In the genomic region with DNA sequence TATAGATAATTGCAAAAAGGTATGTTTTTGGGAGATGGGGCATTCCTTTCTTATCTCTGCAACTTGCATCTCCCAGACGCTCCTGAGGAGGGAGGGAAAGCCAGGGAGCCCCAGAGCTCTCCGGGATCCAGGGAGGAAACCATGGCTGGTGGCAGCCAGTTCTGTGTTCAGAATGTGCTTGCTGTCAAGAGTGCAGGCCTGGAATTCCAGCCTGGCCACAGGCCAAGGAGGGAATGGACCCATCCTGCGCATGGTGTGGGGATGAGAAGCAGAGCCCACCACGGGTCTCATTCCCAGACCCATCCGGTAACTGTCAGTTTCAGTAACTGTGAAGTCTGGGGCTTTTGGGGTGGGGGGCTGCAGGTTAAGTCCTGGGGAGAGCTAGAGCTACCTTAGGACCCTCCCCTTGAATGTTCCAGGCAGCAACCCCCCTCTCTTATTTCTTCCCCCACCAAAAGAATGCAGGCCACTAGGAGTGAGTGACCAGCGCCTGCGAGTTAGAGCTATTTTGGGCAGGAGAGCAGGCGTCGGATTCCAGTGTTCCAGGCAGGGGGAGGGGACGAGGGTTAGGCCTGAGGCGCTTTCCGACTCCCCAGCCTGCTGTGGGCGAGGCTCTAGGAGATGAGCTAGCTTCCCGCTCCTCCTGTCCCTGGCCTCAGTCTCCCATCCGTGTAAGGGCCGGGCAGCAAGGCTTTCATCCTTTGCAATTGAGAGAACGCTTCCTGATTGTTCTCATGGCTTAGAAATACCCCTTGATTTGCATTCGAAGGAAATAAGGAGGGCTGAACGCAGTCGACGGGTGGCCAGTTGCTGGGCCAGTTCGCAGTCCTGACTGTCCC, we compare ENCODE assay signal across 8 cellular contexts. TPM values are rescaled to one million over a fixed set of nuclear protein-coding genes. Genes with fewer than 3 reads are reported as not detected.
DNase-seq lines count a peak whose midpoint lies in the region; ATAC-seq, FAIRE-seq and TF ChIP-seq lines count a peak whose summit lies in the region.

No MANE protein-coding gene starts in this region.

- TSS peak; percentile 82 for BruUV-seq in HepG2 (replicated peaks; lab: Mats Ljungman, UMichigan)

- no peaks in the 10 kb centered on the region for H4K20me1 ChIP-seq in HepG2 (ENCODE audit: insufficient read depth, low read length)

- CTCF ChIA-PET in BJ (lab: Yijun Ruan, JAX) (interaction anchor here (0.6 to 3.4 kb wide), 9 partner anchors 9 to 730 kb away, joined by 3 to 14 read pairs (median 4); no protein-coding TSS in a partner anchor), HepG2 (lab: Yijun Ruan, JAX; ENCODE audit: low intra/inter-chr PET ratio, low total read pairs) (no interaction called here)

- no peak for FAIRE-seq in RCC 7860 (lab: Jason Lieb, UNC)
- FAIRE-seq in HepG2 (lab: Jason Lieb, UNC): no peak

- peaks cover 26% of the 10 kb centered on the region for H3K79me2 ChIP-seq in HepG2 (ENCODE audit: insufficient read depth, low read length)

- H3K36me3 ChIP-seq in BJ (ENCODE audit: control insufficient read depth, insufficient read depth, low read length): no peaks in the 10 kb centered on the region
- H3K36me3 ChIP-seq in HepG2 (replicated peaks in 1 of 2; ENCODE audit: control insufficient read depth in 1 of 2, insufficient read depth in 2 of 2, low read length in 2 of 2): no peaks in the 10 kb centered on the region
- H3K36me3 ChIP-seq in stomach: peaks cover 0 to 11% (median 0%) of the 10 kb centered on the region in 4 donors

- under 1% methylated on average over 13 of the region's 22 CpGs for WGBS in HepG2 (ENCODE audit: low lambda C conversion rate)
- WGBS in stomach, 5 donors: 5 to 11% (median 9%) methylated on average over 15 to 22 of the region's 22 CpGs

- TF ChIP-seq POLR2A in HepG2 (IDR thresholded peaks at IDR 0.05; ENCODE audit: insufficient read depth in 1 of 2, low read depth in 2 of 2, low read length in 2 of 2) (peak in 1 of 2 experiments; percentile 25; a peak in 3 of 4 replicates), stomach (IDR thresholded peaks at IDR 0.05) (no peak)

- H3K4me3 ChIP-seq in BJ (ENCODE audit: low read depth, low read length) (peak overlapping the region; percentile 39), HepG2 (replicated peaks in 1 of 3; ENCODE audit: insufficient read depth in 1 of 3, low read depth in 2 of 3, low read length in 3 of 3) (peak overlapping the region; percentile 73 to 84 (median 74)), stomach (peak overlapping the region; percentile 67 to 79 (median 74))

- H3K4me1 ChIP-seq in HepG2 (ENCODE audit: insufficient read depth, low read length): peaks cover 59% of the 10 kb centered on the region
- H3K4me1 ChIP-seq in stomach: peaks cover 45 to 77% (median 63%) of the 10 kb centered on the region in 4 donors

- no peak overlapping the region for H2AFZ ChIP-seq in HepG2 (ENCODE audit: low read length)

- TF ChIP-seq CTCF in BJ (IDR thresholded peaks at IDR 0.05; ENCODE audit: insufficient read depth, low read depth, low read length) (0 out of 2 replicates have a peak, but pooled peaks have one; percentile 2), HepG2 (CRISPR knock-in tag; IDR thresholded peaks at IDR 0.05) (no peak), stomach (IDR thresholded peaks at IDR 0.05) (no peak)

- POLR2A ChIA-PET in BJ (lab: Charles Lee) (interaction anchor here (0.5 to 1.1 kb wide), 5 partner anchors 9 to 129 kb away, joined by 3 to 5 read pairs (median 4); a partner anchor contains a TSS), HepG2 (lab: Yijun Ruan, JAX) (interaction anchor here (0.7 to 4.8 kb wide), 27 partner anchors 9 to 462 kb away, joined by 3 to 36 read pairs (median 6); a partner anchor contains a TSS)

- H3K27ac ChIP-seq in HepG2 (ENCODE audit: extremely low read length, insufficient read depth, low read length): peak overlapping the region; percentile 93
- peak overlapping the region; percentile 96 to 99 (median 96) for H3K27ac ChIP-seq in stomach

- H3K9me3 ChIP-seq in HepG2 (ENCODE audit: low read length) (no peaks in the 10 kb centered on the region), stomach (no peaks in the 10 kb centered on the region)

- H3K27me3 ChIP-seq in BJ (ENCODE audit: control insufficient read depth, insufficient read depth, low read length) (no peaks in the 10 kb centered on the region), HepG2 (ENCODE audit: control insufficient read depth in 1 of 2, insufficient read depth in 2 of 2, low read length in 2 of 2) (no peaks in the 10 kb centered on the region; a peak in 1 of 5 replicates), stomach (no peaks in the 10 kb centered on the region)

- DNase-seq in BJ (ENCODE audit: low read depth) (peak; percentile 69), RCC 7860 (ENCODE audit: low spot score) (peak; percentile 34), dermis blood vessel endothelial cell (peak; percentile 60), HepG2 (ENCODE audit: low spot score) (peak; percentile 52), stomach (peak; percentile 64)
- no peak for DNase-seq in stimulated activated CD4-positive, alpha-beta T cell treated with anti-CD3 and anti-CD28 coated beads, Interleukin-2, amount 100 ng/mL, for 24 hours

- in situ Hi-C loops in HepG2 (cut with HindIII; ENCODE audit: extremely low pct_ligation_motif_present, low pct_unique_long_range_greater_than_20kb): loop anchor here (5.0 kb wide), 1 partner anchor 53 kb away; no protein-coding TSS in a partner anchor

- peak overlapping the region; percentile 81 for H3K9ac ChIP-seq in HepG2 (ENCODE audit: insufficient read depth, low read depth, low read length)

- intact Hi-C loops in HepG2 (cut with micrococcal nuclease; ENCODE audit: unreplicated experiment): loop anchor here (5.0 kb wide), 1 partner anchor 203 kb away; a partner anchor contains a TSS
- intact Hi-C loops in stomach (cut with DNase I; ENCODE audit: low total_unique reads): no loop called here

- H3K4me2 ChIP-seq in HepG2 (ENCODE audit: low read depth, low read length): peak overlapping the region; percentile 96

- no peak; a peak in 1 of 4 replicates for TF ChIP-seq EP300 in HepG2 (IDR thresholded peaks at IDR 0.05; ENCODE audit: low read depth in 2 of 2, low read length in 2 of 2)
- no peak for TF ChIP-seq EP300 in HepG2 (CRISPR knock-in tag; IDR thresholded peaks at IDR 0.05; ENCODE audit: borderline replicate concordance)
- TF ChIP-seq EP300 in stomach (IDR thresholded peaks at IDR 0.05): no peak

- TF ChIP-seq RAD21 in HepG2 (CRISPR knock-in tag; IDR thresholded peaks at IDR 0.05): no peak

- ATAC-seq in GM21717 (IDR thresholded peaks at IDR 0.05; ENCODE audit: unreplicated experiment) (peak; percentile 14), HepG2 (peak; percentile 18), HG03565 (IDR thresholded peaks at IDR 0.05; ENCODE audit: unreplicated experiment) (no peak)

RNA-seq across cellular contexts. Expression of a gene that starts 0.8 kb away (rescaled TPM):
- polyA plus RNA-seq in BJ (2011; rRNA removed) (71.4 and 144 TPM in 2 replicates), HepG2 (2011; rRNA removed) (47.3 and 49.4 TPM in 2 replicates), stomach (10 to 100 TPM in 2 of 3 donors, 1 to 10 TPM in 1; 4.1 to 21.9 (median 13.1) TPM)
- 61.3 and 87.1 TPM in 2 replicates for polyA minus RNA-seq in BJ (2011; rRNA and poly(A)+ RNA removed)
- total RNA-seq in dermis blood vessel endothelial cell (44.1 and 76.9 TPM in 2 replicates), HepG2 (2016; rRNA removed; fragmentation: Illumina TruSeq; extraction: Trizol) (26.0 and 50.4 TPM in 2 replicates), stomach (100 to 1,000 TPM in 1 of 5 donors, 10 to 100 TPM in 4; 29.8 to 144 (median 67.5) TPM)
- total RNA-seq in HepG2 (2016; cell fraction: cytosol; rRNA removed; fragmentation: Illumina TruSeq; extraction: Trizol; ENCODE audit: low read depth): 7.6 and 8.6 TPM in 2 replicates
- 23.1 and 46.3 TPM in 2 replicates for total RNA-seq in HepG2 (2016; cell fraction: insoluble cytoplasmic fraction; rRNA removed; fragmentation: Illumina TruSeq; extraction: Trizol)
- total RNA-seq in HepG2 (2016; cell fraction: membrane; rRNA removed; fragmentation: Illumina TruSeq; extraction: Trizol): 16.0 and 18.5 TPM in 2 replicates
- 65.8 and 74.0 TPM in 2 replicates for total RNA-seq in HepG2 (2016; cell fraction: nucleus; rRNA removed; fragmentation: Illumina TruSeq; extraction: Trizol)
- polyA plus RNA-seq in HepG2 (2011; cell fraction: cytosol; rRNA removed): 28.9 and 29.7 TPM in 2 replicates
- 24.1 and 25.2 TPM in 2 replicates for polyA plus RNA-seq in HepG2 (2011; cell fraction: nucleus; rRNA removed)
- polyA plus RNA-seq in HepG2 (2012): 16.5 and 18.8 TPM in 2 replicates
- 3.2 and 3.4 TPM in 2 replicates for polyA plus RNA-seq in HepG2 (2016; cell fraction: cytosol; fragmentation: Illumina TruSeq; extraction: Trizol; ENCODE audit: low read depth)
- polyA plus RNA-seq in HepG2 (2016; cell fraction: insoluble cytoplasmic fraction; fragmentation: Illumina TruSeq; extraction: Trizol; ENCODE audit: low read depth): 25.3 and 29.2 TPM in 2 replicates
- polyA plus RNA-seq in HepG2 (2016; cell fraction: membrane; fragmentation: Illumina TruSeq; extraction: Trizol; ENCODE audit: low read depth): 8.3 and 8.4 TPM in 2 replicates
- polyA plus RNA-seq in HepG2 (2016; cell fraction: nucleus; fragmentation: Illumina TruSeq; extraction: Trizol; ENCODE audit: insufficient read depth, low read depth): 93.4 and 97.1 TPM in 2 replicates
- polyA minus RNA-seq in HepG2 (2011; rRNA and poly(A)+ RNA removed; ENCODE audit: low replicate concordance): 198 and 220 TPM in 2 replicates
- 39.7 and 54.7 TPM in 2 replicates for polyA minus RNA-seq in HepG2 (2011; cell fraction: cytosol; rRNA and poly(A)+ RNA removed)
- polyA minus RNA-seq in HepG2 (2011; cell fraction: nucleus; rRNA and poly(A)+ RNA removed): 16.2 and 17.4 TPM in 2 replicates

RNA-seq across cellular contexts. Expression of a gene that starts 40.1 kb away (rescaled TPM):
- polyA plus RNA-seq in BJ (2011; rRNA removed): 11.2 and 29.5 TPM in 2 replicates
- 11.3 and 17.8 TPM in 2 replicates for polyA minus RNA-seq in BJ (2011; rRNA and poly(A)+ RNA removed)
- total RNA-seq in dermis blood vessel endothelial cell: 7.3 and 8.7 TPM in 2 replicates
- total RNA-seq in HepG2 (2016; rRNA removed; fragmentation: Illumina TruSeq; extraction: Trizol): 9.0 and 11.0 TPM in 2 replicates
- total RNA-seq in HepG2 (2016; cell fraction: cytosol; rRNA removed; fragmentation: Illumina TruSeq; extraction: Trizol; ENCODE audit: low read depth): 0.51 and 0.62 TPM in 2 replicates
- 8.7 and 10.9 TPM in 2 replicates for total RNA-seq in HepG2 (2016; cell fraction: insoluble cytoplasmic fraction; rRNA removed; fragmentation: Illumina TruSeq; extraction: Trizol)
- total RNA-seq in HepG2 (2016; cell fraction: membrane; rRNA removed; fragmentation: Illumina TruSeq; extraction: Trizol): 2.2 and 2.6 TPM in 2 replicates
- 5.7 and 7.5 TPM in 2 replicates for total RNA-seq in HepG2 (2016; cell fraction: nucleus; rRNA removed; fragmentation: Illumina TruSeq; extraction: Trizol)
- 18.7 and 21.1 TPM in 2 replicates for polyA plus RNA-seq in HepG2 (2011; rRNA removed)
- polyA plus RNA-seq in HepG2 (2011; cell fraction: cytosol; rRNA removed): 8.1 and 9.1 TPM in 2 replicates
- polyA plus RNA-seq in HepG2 (2011; cell fraction: nucleus; rRNA removed): 161 and 166 TPM in 2 replicates
- polyA plus RNA-seq in HepG2 (2012): 10.1 and 10.5 TPM in 2 replicates
- 0.82 and 1.3 TPM in 2 replicates for polyA plus RNA-seq in HepG2 (2016; cell fraction: cytosol; fragmentation: Illumina TruSeq; extraction: Trizol; ENCODE audit: low read depth)
- polyA plus RNA-seq in HepG2 (2016; cell fraction: insoluble cytoplasmic fraction; fragmentation: Illumina TruSeq; extraction: Trizol; ENCODE audit: low read depth): 13.5 and 14.4 TPM in 2 replicates
- polyA plus RNA-seq in HepG2 (2016; cell fraction: membrane; fragmentation: Illumina TruSeq; extraction: Trizol; ENCODE audit: low read depth): 3.7 and 4.2 TPM in 2 replicates
- 14.6 and 14.9 TPM in 2 replicates for polyA plus RNA-seq in HepG2 (2016; cell fraction: nucleus; fragmentation: Illumina TruSeq; extraction: Trizol; ENCODE audit: insufficient read depth, low read depth)
- polyA minus RNA-seq in HepG2 (2011; rRNA and poly(A)+ RNA removed; ENCODE audit: low replicate concordance): 14.5 and 30.0 TPM in 2 replicates
- 9.4 and 10.9 TPM in 2 replicates for polyA minus RNA-seq in HepG2 (2011; cell fraction: cytosol; rRNA and poly(A)+ RNA removed)
- polyA minus RNA-seq in HepG2 (2011; cell fraction: nucleus; rRNA and poly(A)+ RNA removed): 8.9 and 11.8 TPM in 2 replicates
- total RNA-seq in stomach: 10 to 100 TPM in 3 of 5 donors, 1 to 10 TPM in 2; 2.3 to 19.7 (median 10.6) TPM
- 1 to 10 TPM; 3.5 to 7.3 (median 4.5) TPM for polyA plus RNA-seq in stomach

RNA-seq across cellular contexts. Expression of a gene that starts 47.0 kb away (rescaled TPM):
- polyA plus RNA-seq in BJ (2011; rRNA removed) (6.3 and 9.1 TPM in 2 replicates), HepG2 (2011; rRNA removed) (59.0 and 59.2 TPM in 2 replicates), stomach (10 to 100 TPM in 1 of 3 donors, 1 to 10 TPM in 2; 6.9 to 15.0 (median 8.4) TPM)
- 0.93 and 2.9 TPM in 2 replicates for polyA minus RNA-seq in BJ (2011; rRNA and poly(A)+ RNA removed)
- total RNA-seq in dermis blood vessel endothelial cell (0.28 and 0.68 TPM in 2 replicates), HepG2 (2016; rRNA removed; fragmentation: Illumina TruSeq; extraction: Trizol) (32.5 and 35.3 TPM in 2 replicates), stomach (10 to 100 TPM in 4 of 5 donors, 1 to 10 TPM in 1; 4.5 to 27.8 (median 14.7) TPM)
- total RNA-seq in HepG2 (2016; cell fraction: cytosol; rRNA removed; fragmentation: Illumina TruSeq; extraction: Trizol; ENCODE audit: low read depth): 12.9 and 16.7 TPM in 2 replicates
- total RNA-seq in HepG2 (2016; cell fraction: insoluble cytoplasmic fraction; rRNA removed; fragmentation: Illumina TruSeq; extraction: Trizol): 33.2 and 38.6 TPM in 2 replicates
- 16.9 and 22.1 TPM in 2 replicates for total RNA-seq in HepG2 (2016; cell fraction: membrane; rRNA removed; fragmentation: Illumina TruSeq; extraction: Trizol)
- total RNA-seq in HepG2 (2016; cell fraction: nucleus; rRNA removed; fragmentation: Illumina TruSeq; extraction: Trizol): 22.8 and 23.3 TPM in 2 replicates
- polyA plus RNA-seq in HepG2 (2011; cell fraction: cytosol; rRNA removed): 37.6 and 44.9 TPM in 2 replicates
- 201 and 205 TPM in 2 replicates for polyA plus RNA-seq in HepG2 (2011; cell fraction: nucleus; rRNA removed)
- polyA plus RNA-seq in HepG2 (2012): 19.8 and 30.2 TPM in 2 replicates
- 8.3 and 9.4 TPM in 2 replicates for polyA plus RNA-seq in HepG2 (2016; cell fraction: cytosol; fragmentation: Illumina TruSeq; extraction: Trizol; ENCODE audit: low read depth)
- 36.2 and 36.3 TPM in 2 replicates for polyA plus RNA-seq in HepG2 (2016; cell fraction: insoluble cytoplasmic fraction; fragmentation: Illumina TruSeq; extraction: Trizol; ENCODE audit: low read depth)
- polyA plus RNA-seq in HepG2 (2016; cell fraction: membrane; fragmentation: Illumina TruSeq; extraction: Trizol; ENCODE audit: low read depth): 14.7 and 18.6 TPM in 2 replicates
- polyA plus RNA-seq in HepG2 (2016; cell fraction: nucleus; fragmentation: Illumina TruSeq; extraction: Trizol; ENCODE audit: insufficient read depth, low read depth): 57.5 and 61.4 TPM in 2 replicates
- 0.72 and 63.8 TPM in 2 replicates for polyA minus RNA-seq in HepG2 (2011; rRNA and poly(A)+ RNA removed; ENCODE audit: low replicate concordance)
- polyA minus RNA-seq in HepG2 (2011; cell fraction: cytosol; rRNA and poly(A)+ RNA removed): 17.1 and 17.9 TPM in 2 replicates
- 21.5 and 23.1 TPM in 2 replicates for polyA minus RNA-seq in HepG2 (2011; cell fraction: nucleus; rRNA and poly(A)+ RNA removed)

RNA-seq across cellular contexts. Expression of a gene that starts 57.0 kb away (rescaled TPM):
- 43.3 and 57.2 TPM in 2 replicates for polyA plus RNA-seq in BJ (2011; rRNA removed)
- 16.7 and 20.2 TPM in 2 replicates for polyA minus RNA-seq in BJ (2011; rRNA and poly(A)+ RNA removed)
- 24.2 and 24.8 TPM in 2 replicates for total RNA-seq in dermis blood vessel endothelial cell
- total RNA-seq in HepG2 (2016; rRNA removed; fragmentation: Illumina TruSeq; extraction: Trizol): 6.7 and 8.3 TPM in 2 replicates
- total RNA-seq in HepG2 (2016; cell fraction: cytosol; rRNA removed; fragmentation: Illumina TruSeq; extraction: Trizol; ENCODE audit: low read depth): 3.9 and 5.0 TPM in 2 replicates
- total RNA-seq in HepG2 (2016; cell fraction: insoluble cytoplasmic fraction; rRNA removed; fragmentation: Illumina TruSeq; extraction: Trizol): 7.2 and 7.8 TPM in 2 replicates
- total RNA-seq in HepG2 (2016; cell fraction: membrane; rRNA removed; fragmentation: Illumina TruSeq; extraction: Trizol): 10.0 and 10.7 TPM in 2 replicates
- 5.5 and 6.8 TPM in 2 replicates for total RNA-seq in HepG2 (2016; cell fraction: nucleus; rRNA removed; fragmentation: Illumina TruSeq; extraction: Trizol)
- 13.2 and 14.0 TPM in 2 replicates for polyA plus RNA-seq in HepG2 (2011; rRNA removed)
- polyA plus RNA-seq in HepG2 (2011; cell fraction: cytosol; rRNA removed): 11.5 and 14.0 TPM in 2 replicates
- 8.3 and 12.0 TPM in 2 replicates for polyA plus RNA-seq in HepG2 (2011; cell fraction: nucleus; rRNA removed)
- polyA plus RNA-seq in HepG2 (2012): 6.6 and 7.1 TPM in 2 replicates
- polyA plus RNA-seq in HepG2 (2016; cell fraction: cytosol; fragmentation: Illumina TruSeq; extraction: Trizol; ENCODE audit: low read depth): 6.2 and 6.7 TPM in 2 replicates
- polyA plus RNA-seq in HepG2 (2016; cell fraction: insoluble cytoplasmic fraction; fragmentation: Illumina TruSeq; extraction: Trizol; ENCODE audit: low read depth): 10.5 and 11.0 TPM in 2 replicates
- 11.6 and 12.6 TPM in 2 replicates for polyA plus RNA-seq in HepG2 (2016; cell fraction: membrane; fragmentation: Illumina TruSeq; extraction: Trizol; ENCODE audit: low read depth)
- polyA plus RNA-seq in HepG2 (2016; cell fraction: nucleus; fragmentation: Illumina TruSeq; extraction: Trizol; ENCODE audit: insufficient read depth, low read depth): 15.5 and 16.4 TPM in 2 replicates
- polyA minus RNA-seq in HepG2 (2011; rRNA and poly(A)+ RNA removed; ENCODE audit: low replicate concordance): 21.6 and 54.5 TPM in 2 replicates
- 3.4 and 4.5 TPM in 2 replicates for polyA minus RNA-seq in HepG2 (2011; cell fraction: cytosol; rRNA and poly(A)+ RNA removed)
- polyA minus RNA-seq in HepG2 (2011; cell fraction: nucleus; rRNA and poly(A)+ RNA removed): 11.6 and 15.8 TPM in 2 replicates
- total RNA-seq in stomach: 10 to 100 TPM in 4 of 5 donors, not detected in 1; 10.3 to 39.8 (median 18.4) TPM
- 10 to 100 TPM; 18.3 to 31.2 (median 22.1) TPM for polyA plus RNA-seq in stomach

RNA-seq across cellular contexts. Expression of a gene that starts 57.5 kb away (rescaled TPM):
- polyA plus RNA-seq in BJ (2011; rRNA removed) (549 and 615 TPM in 2 replicates), HepG2 (2011; rRNA removed) (117 and 131 TPM in 2 replicates), stomach (100 to 1,000 TPM; 218 to 461 (median 340) TPM)
- 619 and 769 TPM in 2 replicates for polyA minus RNA-seq in BJ (2011; rRNA and poly(A)+ RNA removed)
- total RNA-seq in dermis blood vessel endothelial cell (657 and 682 TPM in 2 replicates), HepG2 (2016; rRNA removed; fragmentation: Illumina TruSeq; extraction: Trizol) (177 and 258 TPM in 2 replicates), stomach (100 to 1,000 TPM; 107 to 380 (median 374) TPM)
- 50.5 and 58.1 TPM in 2 replicates for total RNA-seq in HepG2 (2016; cell fraction: cytosol; rRNA removed; fragmentation: Illumina TruSeq; extraction: Trizol; ENCODE audit: low read depth)
- total RNA-seq in HepG2 (2016; cell fraction: insoluble cytoplasmic fraction; rRNA removed; fragmentation: Illumina TruSeq; extraction: Trizol): 183 and 252 TPM in 2 replicates
- 129 and 135 TPM in 2 replicates for total RNA-seq in HepG2 (2016; cell fraction: membrane; rRNA removed; fragmentation: Illumina TruSeq; extraction: Trizol)
- 83.6 and 89.9 TPM in 2 replicates for total RNA-seq in HepG2 (2016; cell fraction: nucleus; rRNA removed; fragmentation: Illumina TruSeq; extraction: Trizol)
- polyA plus RNA-seq in HepG2 (2011; cell fraction: cytosol; rRNA removed): 162 and 178 TPM in 2 replicates
- polyA plus RNA-seq in HepG2 (2011; cell fraction: nucleus; rRNA removed): 76.7 and 78.5 TPM in 2 replicates
- polyA plus RNA-seq in HepG2 (2012): 241 and 267 TPM in 2 replicates
- polyA plus RNA-seq in HepG2 (2016; cell fraction: cytosol; fragmentation: Illumina TruSeq; extraction: Trizol; ENCODE audit: low read depth): 79.3 and 88.5 TPM in 2 replicates
- 399 and 414 TPM in 2 replicates for polyA plus RNA-seq in HepG2 (2016; cell fraction: insoluble cytoplasmic fraction; fragmentation: Illumina TruSeq; extraction: Trizol; ENCODE audit: low read depth)
- polyA plus RNA-seq in HepG2 (2016; cell fraction: membrane; fragmentation: Illumina TruSeq; extraction: Trizol; ENCODE audit: low read depth): 155 and 170 TPM in 2 replicates
- polyA plus RNA-seq in HepG2 (2016; cell fraction: nucleus; fragmentation: Illumina TruSeq; extraction: Trizol; ENCODE audit: insufficient read depth, low read depth): 173 and 175 TPM in 2 replicates
- 235 and 368 TPM in 2 replicates for polyA minus RNA-seq in HepG2 (2011; rRNA and poly(A)+ RNA removed; ENCODE audit: low replicate concordance)
- polyA minus RNA-seq in HepG2 (2011; cell fraction: cytosol; rRNA and poly(A)+ RNA removed): 201 and 223 TPM in 2 replicates
- 42.7 and 56.9 TPM in 2 replicates for polyA minus RNA-seq in HepG2 (2011; cell fraction: nucleus; rRNA and poly(A)+ RNA removed)

Comparison
In these comparisons a context has a peak if more than half of its experiments do, and no peak if none do; other contexts are left out.
1. DNase-seq: peak in BJ (single experiment), RCC 7860 (single experiment), dermis blood vessel endothelial cell (single experiment), HepG2 (single experiment) and stomach (single experiment); none in stimulated activated CD4-positive, alpha-beta T cell treated with anti-CD3 and anti-CD28 coated beads, Interleukin-2, amount 100 ng/mL, for 24 hours (0 of 2).
2. Peak in every context shown above with its lines, with median percentiles within 50 percentile points of each other: H3K4me3 ChIP-seq.